Comparison of ENCODE assay signal across 16 cellular contexts in the genomic region with DNA sequence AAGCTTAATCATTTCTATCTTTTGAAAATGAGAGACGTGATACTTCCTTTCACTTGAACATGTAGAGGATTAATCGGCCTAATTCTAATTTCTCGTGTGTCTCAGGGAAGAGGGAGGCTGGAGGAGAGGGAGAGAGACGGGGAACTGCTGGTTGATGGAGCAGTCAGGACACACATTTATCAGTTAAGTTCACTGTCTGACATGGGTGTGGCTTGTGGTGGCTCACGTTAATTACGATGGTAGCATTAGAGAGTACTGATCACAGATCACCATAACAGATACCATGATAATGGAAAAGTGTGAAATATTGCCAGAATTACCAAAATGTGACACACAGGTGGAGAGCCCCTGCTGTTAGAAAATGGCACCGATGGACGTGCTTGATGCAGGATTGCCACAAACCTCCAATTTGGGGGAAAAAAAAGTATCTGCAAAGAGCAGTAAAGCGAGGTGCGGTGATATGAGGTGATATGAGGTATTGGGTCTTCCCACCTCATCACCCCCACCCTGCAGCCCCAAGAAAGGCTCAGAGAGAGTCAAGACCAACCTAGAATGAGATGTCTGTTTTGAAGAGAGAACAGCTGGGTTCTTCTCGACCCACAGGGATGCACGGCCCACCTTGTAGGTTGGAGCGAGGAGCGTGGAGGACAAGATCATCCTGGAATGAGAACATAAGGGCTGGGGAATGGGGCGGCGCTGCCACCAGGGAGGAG. TPM values are rescaled to one million over a fixed set of nuclear protein-coding genes. Genes with fewer than 3 reads are reported as not detected.
A peak's percentile ranks its signal among the peaks of the same experiment; 100 is the strongest.
DNase-seq lines count a peak whose midpoint lies in the region; TF ChIP-seq lines count a peak whose summit lies in the region.
"Had no signal": no experiment of that assay in that cellular context is flagged by ENCODE, and none has a peak within 500 bp of the region (broad histone marks: within the 10 kb centered on the region; RNA-seq: fewer than 3 reads in every experiment).

No MANE protein-coding gene starts in this region.

- peaks cover 36 to 70% (median 54%) of the 10 kb centered on the region in 4 donors for H3K4me1 Mint-ChIP-seq in CD4-positive, alpha-beta memory T cell
- peaks cover 6% of the 10 kb centered on the region for H3K4me1 Mint-ChIP-seq in dendritic cell treated with granulocyte-macrophage colony-stimulating factor and Interleukin-4, amounts not matched to agents 40 ng/mL and 50 ng/mL, for 4 days (ENCODE audit: low read depth)
- H3K4me1 Mint-ChIP-seq in progenitor cell of endocrine pancreas (ENCODE audit: low read depth): peaks cover 3% of the 10 kb centered on the region

- no peak overlapping the region for H3K27ac ChIP-seq in CD4-positive, alpha-beta memory T cell (ENCODE audit: low read depth, low read length)

- no peaks in the 10 kb centered on the region for H3K36me3 ChIP-seq in CD4-positive, alpha-beta memory T cell (ENCODE audit: insufficient read depth, low read length)
- no peaks in the 10 kb centered on the region; the same call in 1 of the 2 replicates for H3K36me3 ChIP-seq in H7 (replicated peaks; ENCODE audit: control insufficient read depth, insufficient read depth, low read length)

- no peaks in the 10 kb centered on the region for H3K27me3 Mint-ChIP-seq in CD4-positive, alpha-beta memory T cell
- no peaks in the 10 kb centered on the region for H3K27me3 Mint-ChIP-seq in dendritic cell treated with granulocyte-macrophage colony-stimulating factor and Interleukin-4, amounts not matched to agents 40 ng/mL and 50 ng/mL, for 4 days
- H3K27me3 Mint-ChIP-seq in progenitor cell of endocrine pancreas: no peaks in the 10 kb centered on the region
- H3K27me3 Mint-ChIP-seq: B cell had no signal

- CTCF ChIA-PET in CD4-positive, alpha-beta memory T cell (lab: Charles Lee; ENCODE audit: partially characterized antibody): interaction anchor here (0.8 to 1.3 kb wide), 2 partner anchors 14 to 17 kb away, joined by 3 to 4 read pairs; no protein-coding TSS in a partner anchor

- TF ChIP-seq CTCF in progenitor cell of endocrine pancreas (IDR thresholded peaks at IDR 0.05; ENCODE audit: unreplicated experiment): no peak

- intact Hi-C loops in CD4-positive, alpha-beta memory T cell (cut with micrococcal nuclease): loop anchor here (5.0 kb wide), 1 partner anchor 36 kb away; no protein-coding TSS in a partner anchor
- intact Hi-C loops in dendritic cell treated with granulocyte-macrophage colony-stimulating factor and Interleukin-4, amounts not matched to agents 40 ng/mL and 50 ng/mL, for 4 days (cut with micrococcal nuclease): no loop called here

- no peaks in the 10 kb centered on the region for H3K27me3 ChIP-seq in CD4-positive, alpha-beta memory T cell (ENCODE audit: insufficient read depth, low read length)
- no peaks in the 10 kb centered on the region for H3K27me3 ChIP-seq in H7 (ENCODE audit: control insufficient read depth, insufficient read depth, low read length)

- H3K4me3 ChIP-seq in CD4-positive, alpha-beta memory T cell (ENCODE audit: low read length in 2 of 2): no peak overlapping the region
- H3K4me3 ChIP-seq in H7 (ENCODE audit: insufficient read depth, low read depth, low read length): no peak overlapping the region

- H3K9me3 Mint-ChIP-seq in CD4-positive, alpha-beta memory T cell: peaks cover 0 to 14% (median 5%) of the 10 kb centered on the region in 8 donors
- H3K9me3 Mint-ChIP-seq in dendritic cell treated with granulocyte-macrophage colony-stimulating factor and Interleukin-4, amounts not matched to agents 40 ng/mL and 50 ng/mL, for 4 days: peaks cover 18% of the 10 kb centered on the region
- H3K9me3 Mint-ChIP-seq in progenitor cell of endocrine pancreas (ENCODE audit: low read depth): peaks cover 39% of the 10 kb centered on the region

- H3K36me3 Mint-ChIP-seq in CD4-positive, alpha-beta memory T cell: peaks cover 36 to 37% of the 10 kb centered on the region in 2 donors
- H3K36me3 Mint-ChIP-seq in dendritic cell treated with granulocyte-macrophage colony-stimulating factor and Interleukin-4, amounts not matched to agents 40 ng/mL and 50 ng/mL, for 4 days (ENCODE audit: low read depth): peaks cover 61% of the 10 kb centered on the region
- peaks cover 60% of the 10 kb centered on the region for H3K36me3 Mint-ChIP-seq in progenitor cell of endocrine pancreas (ENCODE audit: insufficient read depth)

- H3K4me1 ChIP-seq in CD4-positive, alpha-beta memory T cell (ENCODE audit: insufficient read depth, low read length): peaks cover 37% of the 10 kb centered on the region

- no peak for DNase-seq in CD4-positive, alpha-beta memory T cell
- peak; percentile 15 for DNase-seq in H7
- DNase-seq in progenitor cell of endocrine pancreas (ENCODE audit: low spot score, unreplicated experiment): no peak
- DNase-seq in medulla oblongata (ENCODE audit: extremely low spot score): no peak
- no peak for DNase-seq in NCI-H2029 (lab: John Stamatoyannopoulos, UW)
- no peak for DNase-seq in putamen (ENCODE audit: low spot score)
- DNase-seq: ACHN, DMS79 treated with DMSO at 0.1 percent for 48 hours, HCEC 1CT, Karpas-422, MM.1S, NCI-H1092 treated with DMSO at 0.1 percent for 48 hours, NCI-H524, Right ventricle myocardium superior had no signal

- POLR2A ChIA-PET in CD4-positive, alpha-beta memory T cell (lab: Charles Lee; ENCODE audit: partially characterized antibody): no interaction called here

- no peaks in the 10 kb centered on the region for H3K9me3 ChIP-seq in CD4-positive, alpha-beta memory T cell (ENCODE audit: control insufficient read depth in 1 of 2, low read length in 2 of 2)

- H3K27ac Mint-ChIP-seq in CD4-positive, alpha-beta memory T cell: peak overlapping the region; percentile 45 to 91 (median 81)
- H3K27ac Mint-ChIP-seq in dendritic cell treated with granulocyte-macrophage colony-stimulating factor and Interleukin-4, amounts not matched to agents 40 ng/mL and 50 ng/mL, for 4 days: peak overlapping the region; percentile 37
- peak overlapping the region; percentile 50 for H3K27ac Mint-ChIP-seq in progenitor cell of endocrine pancreas
- H3K27ac Mint-ChIP-seq: B cell had no signal

- H3K4me3 Mint-ChIP-seq in CD4-positive, alpha-beta memory T cell: peak overlapping the region in 2 of 8 donors; percentile 1 to 8
- no peak overlapping the region for H3K4me3 Mint-ChIP-seq in dendritic cell treated with granulocyte-macrophage colony-stimulating factor and Interleukin-4, amounts not matched to agents 40 ng/mL and 50 ng/mL, for 4 days
- no peak overlapping the region for H3K4me3 Mint-ChIP-seq in progenitor cell of endocrine pancreas (ENCODE audit: low read depth)
- H3K4me3 Mint-ChIP-seq: B cell had no signal

RNA-seq across cellular contexts. Expression of gene ZBED4, which starts 19.7 kb away (rescaled TPM):
- 10 to 100 TPM; 17.7 to 18.6 TPM for total RNA-seq in CD4-positive, alpha-beta memory T cell
- 10 to 100 TPM in 1 of 2 donors, 1 to 10 TPM in 1; 6.7 to 10.0 TPM for polyA plus RNA-seq in CD4-positive, alpha-beta memory T cell
- total RNA-seq in H7 (2014; rRNA removed; shearing (Covaris generic)): 23.1 and 25.0 TPM in 2 replicates
- total RNA-seq in progenitor cell of endocrine pancreas: 34.3 and 36.5 TPM in 2 replicates

RNA-seq across cellular contexts. Expression of gene ALG12, which starts 44.9 kb away (rescaled TPM):
- total RNA-seq in CD4-positive, alpha-beta memory T cell: 10 to 100 TPM; 19.6 to 27.2 TPM
- polyA plus RNA-seq in CD4-positive, alpha-beta memory T cell: 10 to 100 TPM; 16.9 to 19.0 TPM
- total RNA-seq in H7 (2014; rRNA removed; shearing (Covaris generic)): 28.5 and 32.9 TPM in 2 replicates
- 22.0 and 25.7 TPM in 2 replicates for total RNA-seq in progenitor cell of endocrine pancreas

RNA-seq across cellular contexts. Expression of gene CRELD2, which starts 45.0 kb away (rescaled TPM):
- 10 to 100 TPM; 36.0 to 36.2 TPM for total RNA-seq in CD4-positive, alpha-beta memory T cell
- polyA plus RNA-seq in CD4-positive, alpha-beta memory T cell: 10 to 100 TPM; 40.2 to 46.1 TPM
- 22.8 and 45.6 TPM in 2 replicates for total RNA-seq in H7 (2014; rRNA removed; shearing (Covaris generic))
- 42.2 and 42.4 TPM in 2 replicates for total RNA-seq in progenitor cell of endocrine pancreas

RNA-seq across cellular contexts. Expression of gene BRD1, which starts 45.7 kb away (rescaled TPM):
- 10 to 100 TPM; 84.0 to 88.1 TPM for total RNA-seq in CD4-positive, alpha-beta memory T cell
- polyA plus RNA-seq in CD4-positive, alpha-beta memory T cell: 1 to 10 TPM in 1 of 2 donors, under 1 TPM in 1; 0.94 to 5.1 TPM
- 24.9 and 29.5 TPM in 2 replicates for total RNA-seq in H7 (2014; rRNA removed; shearing (Covaris generic))
- 57.3 and 65.7 TPM in 2 replicates for total RNA-seq in progenitor cell of endocrine pancreas
